In genomic region chr1:6427445-6428390, GRCh38 we compare ENCODE assay signal across 18 cellular contexts. TPM values are rescaled to one million over a fixed set of nuclear protein-coding genes. Genes with fewer than 3 reads are reported as not detected.
A peak's percentile ranks its signal among the peaks of the same experiment; 100 is the strongest.
DNase-seq lines count a peak whose midpoint lies in the region; ATAC-seq, FAIRE-seq and TF ChIP-seq lines count a peak whose summit lies in the region.
"Had no signal": no experiment of that assay in that cellular context is flagged by ENCODE, and none has a peak within 500 bp of the region (broad histone marks: within the 10 kb centered on the region; RNA-seq: fewer than 3 reads in every experiment).

No MANE protein-coding gene starts in this region.

- DNase-seq in DMS79 treated with DMSO at 0.1 percent for 48 hours (lab: John Stamatoyannopoulos, UW) = peak; percentile 84
- peak; percentile 55 for DNase-seq in LNCaP clone FGC (ENCODE audit: low read depth)
- no peak for DNase-seq in bronchial epithelial cell (ENCODE audit: low read depth)
- no peak for DNase-seq in neuronal stem cell (ENCODE audit: low spot score)
- no peak for DNase-seq in HepG2 (ENCODE audit: low spot score)
- no peak for DNase-seq in GM23338 (ENCODE audit: low spot score)
- DNase-seq: activated gamma-delta T cell; head of caudate nucleus; HFFc6; NCI-H1417 treated with DMSO at 0.1 percent for 48 hours; NCI-H526; stimulated activated CD4-positive, alpha-beta T cell treated with anti-CD3 and anti-CD28 coated beads, Interleukin-2, amount 100 ng/mL, for 24 hours; T-cell had no signal

- 0 out of 2 replicates have a peak, but pooled peaks cover 12% of the 10 kb centered on the region for H3F3A ChIP-seq in GM23338 (replicated peaks; ENCODE audit: low read depth)

- peaks cover 5 to 12% of the 10 kb centered on the region in 2 donors for H3K4me1 ChIP-seq in neuronal stem cell (ENCODE audit: control insufficient read depth in 2 of 2, insufficient read depth in 1 of 2, low read depth in 1 of 2, low read length in 2 of 2)
- H3K4me1 ChIP-seq in HepG2 (ENCODE audit: insufficient read depth, low read length) = peaks cover 44% of the 10 kb centered on the region
- H3K4me1 ChIP-seq in GM23338 (ENCODE audit: insufficient read depth) = no peaks in the 10 kb centered on the region; the same call in 1 of the 2 replicates

- peak overlapping the region; percentile 62 for H3K23ac ChIP-seq in neuronal stem cell (ENCODE audit: low read depth, low read length, poor library complexity)

- H3K79me2 ChIP-seq in HepG2 (ENCODE audit: insufficient read depth, low read length) (no peaks in the 10 kb centered on the region), GM23338 (replicated peaks; ENCODE audit: insufficient read depth) (no peaks in the 10 kb centered on the region)

- no peaks in the 10 kb centered on the region for H3K36me3 Mint-ChIP-seq in GM23338 (ENCODE audit: low read depth)
- H3K36me3 Mint-ChIP-seq: T-cell had no signal

- H2AFZ ChIP-seq in neuronal stem cell (ENCODE audit: low read length) (no peak overlapping the region), HepG2 (ENCODE audit: low read length) (no peak overlapping the region), GM23338 (no peak overlapping the region)

- no peak overlapping the region for H4K91ac ChIP-seq in neuronal stem cell (ENCODE audit: low read depth, low read length, poor library complexity)

- peak overlapping the region; percentile 68 for H3K4ac ChIP-seq in neuronal stem cell (ENCODE audit: low read length)

- no peak overlapping the region for H2BK120ac ChIP-seq in neuronal stem cell (ENCODE audit: low read depth, low read length)

- no peak overlapping the region for H3K4me3 ChIP-seq in LNCaP clone FGC (ENCODE audit: low read depth, low read length)
- H3K4me3 ChIP-seq in bronchial epithelial cell (ENCODE audit: low read depth, low read length) = no peak overlapping the region
- no peak overlapping the region for H3K4me3 ChIP-seq in neuronal stem cell (ENCODE audit: low read length in 2 of 2)
- H3K4me3 ChIP-seq in HepG2 (replicated peaks in 1 of 3; ENCODE audit: insufficient read depth in 1 of 3, low read depth in 2 of 3, low read length in 3 of 3) = no peak overlapping the region
- H3K4me3 ChIP-seq in GM23338 = no peak overlapping the region
- H3K4me3 ChIP-seq: coronary artery, esophagus muscularis mucosa had no signal

- H3K9ac ChIP-seq in neuronal stem cell (ENCODE audit: low read depth, low read length, poor library complexity) = peak overlapping the region; percentile 15
- H3K9ac ChIP-seq in HepG2 (ENCODE audit: insufficient read depth, low read depth, low read length) = no peak overlapping the region

- BruUV-seq in HepG2 (replicated peaks; lab: Mats Ljungman, UMichigan) = no TSS peak

- H3K9me3 Mint-ChIP-seq in GM23338 = no peaks in the 10 kb centered on the region
- H3K9me3 Mint-ChIP-seq: HFFc6, T-cell had no signal

- no peaks in the 10 kb centered on the region for H3K9me3 ChIP-seq in neuronal stem cell (replicated peaks in 1 of 2; ENCODE audit: control insufficient read depth in 2 of 2, insufficient read depth in 1 of 2, low read depth in 1 of 2, low read length in 2 of 2)
- no peaks in the 10 kb centered on the region for H3K9me3 ChIP-seq in HepG2 (ENCODE audit: low read length)
- H3K9me3 ChIP-seq: esophagus muscularis mucosa, neutrophil had no signal

- intact Hi-C loops in HepG2 (cut with micrococcal nuclease; ENCODE audit: unreplicated experiment) = no loop called here

- H3K4me2 ChIP-seq in neuronal stem cell (ENCODE audit: insufficient read depth, low read length, poor library complexity, severe bottlenecking) = no peak overlapping the region
- H3K4me2 ChIP-seq in HepG2 (ENCODE audit: low read depth, low read length) = no peak overlapping the region
- no peak overlapping the region for H3K4me2 ChIP-seq in GM23338

- peak overlapping the region; percentile 65 for H2BK12ac ChIP-seq in neuronal stem cell (ENCODE audit: low read length)

- TF ChIP-seq CTCF in LNCaP clone FGC (IDR thresholded peaks at IDR 0.05; ENCODE audit: control insufficient read depth, extremely low read depth, insufficient read depth) (no peak), bronchial epithelial cell (IDR thresholded peaks at IDR 0.05; ENCODE audit: insufficient read depth, low read length, severe bottlenecking) (no peak), HepG2 (CRISPR knock-in tag; IDR thresholded peaks at IDR 0.05) (no peak), GM23338 (conservative IDR thresholded peaks at IDR 0.05; ENCODE audit: low read depth in 2 of 2) (no peak)

- peaks cover 57% of the 10 kb centered on the region for H3K27me3 Mint-ChIP-seq in GM23338 (ENCODE audit: insufficient read depth, low read depth, poor library complexity)

- H3K36me3 ChIP-seq in bronchial epithelial cell (ENCODE audit: control insufficient read depth, insufficient read depth, low read length) = no peaks in the 10 kb centered on the region
- H3K36me3 ChIP-seq in neuronal stem cell (replicated peaks in 1 of 2; ENCODE audit: control insufficient read depth in 2 of 2, insufficient read depth in 2 of 2, low read length in 2 of 2) = no peaks in the 10 kb centered on the region
- H3K36me3 ChIP-seq in HepG2 (replicated peaks in 1 of 2; ENCODE audit: control insufficient read depth in 1 of 2, insufficient read depth in 2 of 2, low read length in 2 of 2) = no peaks in the 10 kb centered on the region
- no peaks in the 10 kb centered on the region for H3K36me3 ChIP-seq in GM23338 (ENCODE audit: insufficient read depth)
- H3K36me3 ChIP-seq: esophagus muscularis mucosa, neutrophil had no signal

- H3K14ac ChIP-seq in neuronal stem cell (ENCODE audit: low read length) = peak overlapping the region; percentile 75

- TF ChIP-seq POLR2A in HepG2 (IDR thresholded peaks at IDR 0.05; ENCODE audit: insufficient read depth in 1 of 2, low read depth in 2 of 2, low read length in 2 of 2) = no peak

- H4K20me1 ChIP-seq in HepG2 (ENCODE audit: insufficient read depth, low read length) (no peaks in the 10 kb centered on the region; the same call in 1 of the 2 replicates), GM23338 (replicated peaks; ENCODE audit: insufficient read depth) (no peaks in the 10 kb centered on the region)

- peak overlapping the region; percentile 97 for H2BK15ac ChIP-seq in neuronal stem cell (ENCODE audit: low read length)

- H3K27me3 ChIP-seq in bronchial epithelial cell (ENCODE audit: control insufficient read depth, insufficient read depth, low read length) (no peaks in the 10 kb centered on the region), neuronal stem cell (ENCODE audit: control insufficient read depth in 3 of 3, insufficient read depth in 3 of 3, low read depth in 1 of 3, low read length in 3 of 3) (peaks cover 21 to 80% (median 42%) of the 10 kb centered on the region in 3 experiments), HepG2 (ENCODE audit: control insufficient read depth in 1 of 2, insufficient read depth in 2 of 2, low read length in 2 of 2) (peaks cover 35 to 76% of the 10 kb centered on the region in 2 experiments), GM23338 (ENCODE audit: insufficient read depth) (peaks cover 47% of the 10 kb centered on the region)

- peak overlapping the region; percentile 95 for H2AK5ac ChIP-seq in neuronal stem cell (ENCODE audit: low read depth, low read length)

- CTCF ChIA-PET in HepG2 (lab: Yijun Ruan, JAX; ENCODE audit: low intra/inter-chr PET ratio, low total read pairs) = no interaction called here

- no peak overlapping the region for H3K4me3 Mint-ChIP-seq in GM23338
- H3K4me3 Mint-ChIP-seq: HFFc6, T-cell had no signal

- H2BK5ac ChIP-seq in neuronal stem cell (ENCODE audit: low read length) = no peak overlapping the region

- peaks cover 2% of the 10 kb centered on the region for H3K79me1 ChIP-seq in neuronal stem cell (ENCODE audit: low read depth, low read length)

- POLR2A ChIA-PET in HepG2 (lab: Yijun Ruan, JAX) = no interaction called here

- H3K27ac ChIP-seq in neuronal stem cell (replicated peaks; ENCODE audit: low read length) (no peak overlapping the region), HepG2 (ENCODE audit: extremely low read length, insufficient read depth, low read length) (no peak overlapping the region), GM23338 (ENCODE audit: low read depth) (no peak overlapping the region)
- H3K27ac ChIP-seq: coronary artery, esophagus muscularis mucosa, neutrophil had no signal

- H4K8ac ChIP-seq in neuronal stem cell (ENCODE audit: low read depth, low read length) = no peak overlapping the region

- no peak for TF ChIP-seq RAD21 in HepG2 (CRISPR knock-in tag; IDR thresholded peaks at IDR 0.05)

- no peak for ATAC-seq in HepG2
- ATAC-seq in HG02981 (IDR thresholded peaks at IDR 0.05; ENCODE audit: unreplicated experiment) = no peak
- ATAC-seq in GM23338 = no peak
- ATAC-seq: sciatic nerve, T-cell had no signal

- no peak overlapping the region for H3K27ac Mint-ChIP-seq in GM23338
- H3K27ac Mint-ChIP-seq: HFFc6, T-cell had no signal

- peak overlapping the region; percentile 74 for H3K18ac ChIP-seq in neuronal stem cell (ENCODE audit: low read length)

- peaks cover 23% of the 10 kb centered on the region; the same call in 2 of the 3 replicates for H3K4me1 Mint-ChIP-seq in GM23338

- no peak for TF ChIP-seq EP300 in HepG2 (IDR thresholded peaks at IDR 0.05; ENCODE audit: low read depth in 2 of 2, low read length in 2 of 2)
- TF ChIP-seq EP300 in HepG2 (CRISPR knock-in tag; IDR thresholded peaks at IDR 0.05; ENCODE audit: borderline replicate concordance) = no peak

- H3K9me2 ChIP-seq in GM23338 (ENCODE audit: insufficient read depth) = no peaks in the 10 kb centered on the region

- FAIRE-seq in bronchial epithelial cell (lab: Jason Lieb, UNC) = peak; percentile 99
- no peak for FAIRE-seq in HepG2 (lab: Jason Lieb, UNC)

- no CpG with 5 or more reads among the region's 26 CpGs for WGBS in neuronal stem cell (ENCODE audit: extremely low coverage in 2 of 2, insufficient read length in 2 of 2, insufficient replicate concordance in 1 of 2), 2 donors
- 56% methylated on average over 3 of the region's 26 CpGs for WGBS in HepG2 (ENCODE audit: low lambda C conversion rate)

- in situ Hi-C loops in HepG2 (cut with HindIII; ENCODE audit: extremely low pct_ligation_motif_present, low pct_unique_long_range_greater_than_20kb) = no loop called here

RNA-seq across cellular contexts. Expression of gene ESPN, which starts 3.1 kb away (rescaled TPM):
- total RNA-seq in bronchial epithelial cell = 4.5 and 8.4 TPM in 2 replicates
- 3.5 TPM for polyA plus RNA-seq in neuronal stem cell (2013, experiment 1 of 2)
- polyA plus RNA-seq in neuronal stem cell (2013, experiment 2 of 2) = 3.6 TPM
- 38.5 and 48.6 TPM in 2 replicates for total RNA-seq in HepG2 (2016; rRNA removed; fragmentation: Illumina TruSeq; extraction: Trizol)
- 15.9 and 20.3 TPM in 2 replicates for total RNA-seq in HepG2 (2016; cell fraction: cytosol; rRNA removed; fragmentation: Illumina TruSeq; extraction: Trizol; ENCODE audit: low read depth)
- 39.4 and 50.9 TPM in 2 replicates for total RNA-seq in HepG2 (2016; cell fraction: insoluble cytoplasmic fraction; rRNA removed; fragmentation: Illumina TruSeq; extraction: Trizol)
- 30.5 and 39.8 TPM in 2 replicates for total RNA-seq in HepG2 (2016; cell fraction: membrane; rRNA removed; fragmentation: Illumina TruSeq; extraction: Trizol)
- total RNA-seq in HepG2 (2016; cell fraction: nucleus; rRNA removed; fragmentation: Illumina TruSeq; extraction: Trizol) = 25.3 and 27.5 TPM in 2 replicates
- polyA plus RNA-seq in HepG2 (2011; rRNA removed) = 54.2 and 70.4 TPM in 2 replicates
- polyA plus RNA-seq in HepG2 (2011; cell fraction: cytosol; rRNA removed) = 65.1 and 100 TPM in 2 replicates
- polyA plus RNA-seq in HepG2 (2011; cell fraction: nucleus; rRNA removed) = 169 and 184 TPM in 2 replicates
- polyA plus RNA-seq in HepG2 (2012) = 112 and 113 TPM in 2 replicates
- 30.4 and 34.2 TPM in 2 replicates for polyA plus RNA-seq in HepG2 (2016; cell fraction: cytosol; fragmentation: Illumina TruSeq; extraction: Trizol; ENCODE audit: low read depth)
- 72.8 and 91.0 TPM in 2 replicates for polyA plus RNA-seq in HepG2 (2016; cell fraction: insoluble cytoplasmic fraction; fragmentation: Illumina TruSeq; extraction: Trizol; ENCODE audit: low read depth)
- polyA plus RNA-seq in HepG2 (2016; cell fraction: membrane; fragmentation: Illumina TruSeq; extraction: Trizol; ENCODE audit: low read depth) = 46.8 and 50.8 TPM in 2 replicates
- polyA plus RNA-seq in HepG2 (2016; cell fraction: nucleus; fragmentation: Illumina TruSeq; extraction: Trizol; ENCODE audit: insufficient read depth, low read depth) = 64.4 and 66.2 TPM in 2 replicates
- polyA minus RNA-seq in HepG2 (2011; rRNA and poly(A)+ RNA removed; ENCODE audit: low replicate concordance) = 1.7 and 92.7 TPM in 2 replicates
- 102 and 107 TPM in 2 replicates for polyA minus RNA-seq in HepG2 (2011; cell fraction: cytosol; rRNA and poly(A)+ RNA removed)
- polyA minus RNA-seq in HepG2 (2011; cell fraction: nucleus; rRNA and poly(A)+ RNA removed) = 35.1 and 39.9 TPM in 2 replicates
- 12.7 and 13.6 TPM in 2 replicates for total RNA-seq in GM23338 (2014; rRNA removed; shearing (Covaris generic))
- polyA plus RNA-seq in GM23338 (2016; fragmentation: Nextera tagmentation; extraction: Ambion mirVana) = 12.2 and 13.5 TPM in 2 replicates
- total RNA-seq: HFFc6 had no signal

RNA-seq across cellular contexts. Expression of gene HES2, which starts 8.0 kb away (rescaled TPM):
- total RNA-seq in bronchial epithelial cell (98.1 and 116 TPM in 2 replicates), HepG2 (2016; rRNA removed; fragmentation: Illumina TruSeq; extraction: Trizol) (0.10 and 0.11 TPM in 2 replicates)
- 0.26 TPM for polyA plus RNA-seq in neuronal stem cell (2013, experiment 1 of 2)
- polyA plus RNA-seq in neuronal stem cell (2013, experiment 2 of 2) = 0.22 TPM
- 0.30 TPM in 1 of 2 replicates, not detected in the other for total RNA-seq in HepG2 (2016; cell fraction: cytosol; rRNA removed; fragmentation: Illumina TruSeq; extraction: Trizol; ENCODE audit: low read depth)
- total RNA-seq in HepG2 (2016; cell fraction: insoluble cytoplasmic fraction; rRNA removed; fragmentation: Illumina TruSeq; extraction: Trizol) = 0.11 and 0.13 TPM in 2 replicates
- total RNA-seq in HepG2 (2016; cell fraction: membrane; rRNA removed; fragmentation: Illumina TruSeq; extraction: Trizol) = 0.07 and 0.28 TPM in 2 replicates
- total RNA-seq in HepG2 (2016; cell fraction: nucleus; rRNA removed; fragmentation: Illumina TruSeq; extraction: Trizol) = 0.12 TPM in 1 of 2 replicates, not detected in the other
- polyA plus RNA-seq in HepG2 (2011; rRNA removed) (0.13 and 0.17 TPM in 2 replicates), GM23338 (2016; fragmentation: Nextera tagmentation; extraction: Ambion mirVana) (1.1 and 2.1 TPM in 2 replicates)
- 0.09 and 0.15 TPM in 2 replicates for polyA plus RNA-seq in HepG2 (2011; cell fraction: cytosol; rRNA removed)
- polyA plus RNA-seq in HepG2 (2011; cell fraction: nucleus; rRNA removed) = 0.06 and 0.10 TPM in 2 replicates
- polyA plus RNA-seq in HepG2 (2012) = not detected in 2 replicates
- polyA plus RNA-seq in HepG2 (2016; cell fraction: cytosol; fragmentation: Illumina TruSeq; extraction: Trizol; ENCODE audit: low read depth) = not detected in 2 replicates
- 0.05 TPM in 1 of 2 replicates, not detected in the other for polyA plus RNA-seq in HepG2 (2016; cell fraction: insoluble cytoplasmic fraction; fragmentation: Illumina TruSeq; extraction: Trizol; ENCODE audit: low read depth)
- 0.03 TPM in 1 of 2 replicates, not detected in the other for polyA plus RNA-seq in HepG2 (2016; cell fraction: membrane; fragmentation: Illumina TruSeq; extraction: Trizol; ENCODE audit: low read depth)
- 0.11 and 0.14 TPM in 2 replicates for polyA plus RNA-seq in HepG2 (2016; cell fraction: nucleus; fragmentation: Illumina TruSeq; extraction: Trizol; ENCODE audit: insufficient read depth, low read depth)
- 0.02 and 1.8 TPM in 2 replicates for polyA minus RNA-seq in HepG2 (2011; rRNA and poly(A)+ RNA removed; ENCODE audit: low replicate concordance)
- polyA minus RNA-seq in HepG2 (2011; cell fraction: cytosol; rRNA and poly(A)+ RNA removed) = not detected in 2 replicates
- 0.25 TPM in 1 of 2 replicates, not detected in the other for polyA minus RNA-seq in HepG2 (2011; cell fraction: nucleus; rRNA and poly(A)+ RNA removed)
- 1.2 and 1.6 TPM in 2 replicates for total RNA-seq in GM23338 (2014; rRNA removed; shearing (Covaris generic))
- total RNA-seq: esophagus muscularis mucosa, sciatic nerve had no signal

RNA-seq across cellular contexts. Expression of gene ACOT7, which starts 34.2 kb away (rescaled TPM):
- total RNA-seq in bronchial epithelial cell = 88.1 and 89.8 TPM in 2 replicates
- 83.2 TPM for polyA plus RNA-seq in neuronal stem cell (2013, experiment 1 of 2)
- polyA plus RNA-seq in neuronal stem cell (2013, experiment 2 of 2) = 81.2 TPM
- 33.0 and 43.2 TPM in 2 replicates for total RNA-seq in HepG2 (2016; rRNA removed; fragmentation: Illumina TruSeq; extraction: Trizol)
- total RNA-seq in HepG2 (2016; cell fraction: cytosol; rRNA removed; fragmentation: Illumina TruSeq; extraction: Trizol; ENCODE audit: low read depth) = 11.5 and 12.1 TPM in 2 replicates
- 34.5 and 39.6 TPM in 2 replicates for total RNA-seq in HepG2 (2016; cell fraction: insoluble cytoplasmic fraction; rRNA removed; fragmentation: Illumina TruSeq; extraction: Trizol)
- total RNA-seq in HepG2 (2016; cell fraction: membrane; rRNA removed; fragmentation: Illumina TruSeq; extraction: Trizol) = 19.5 and 22.7 TPM in 2 replicates
- 16.0 and 18.3 TPM in 2 replicates for total RNA-seq in HepG2 (2016; cell fraction: nucleus; rRNA removed; fragmentation: Illumina TruSeq; extraction: Trizol)
- 47.6 and 55.8 TPM in 2 replicates for polyA plus RNA-seq in HepG2 (2011; rRNA removed)
- 41.0 and 59.2 TPM in 2 replicates for polyA plus RNA-seq in HepG2 (2011; cell fraction: cytosol; rRNA removed)
- 29.4 and 30.1 TPM in 2 replicates for polyA plus RNA-seq in HepG2 (2011; cell fraction: nucleus; rRNA removed)
- 30.1 and 36.4 TPM in 2 replicates for polyA plus RNA-seq in HepG2 (2012)
- 25.5 and 27.1 TPM in 2 replicates for polyA plus RNA-seq in HepG2 (2016; cell fraction: cytosol; fragmentation: Illumina TruSeq; extraction: Trizol; ENCODE audit: low read depth)
- polyA plus RNA-seq in HepG2 (2016; cell fraction: insoluble cytoplasmic fraction; fragmentation: Illumina TruSeq; extraction: Trizol; ENCODE audit: low read depth) = 80.5 and 96.2 TPM in 2 replicates
- 36.8 and 37.9 TPM in 2 replicates for polyA plus RNA-seq in HepG2 (2016; cell fraction: membrane; fragmentation: Illumina TruSeq; extraction: Trizol; ENCODE audit: low read depth)
- 47.6 and 48.4 TPM in 2 replicates for polyA plus RNA-seq in HepG2 (2016; cell fraction: nucleus; fragmentation: Illumina TruSeq; extraction: Trizol; ENCODE audit: insufficient read depth, low read depth)
- 55.4 and 66.9 TPM in 2 replicates for polyA minus RNA-seq in HepG2 (2011; rRNA and poly(A)+ RNA removed; ENCODE audit: low replicate concordance)
- polyA minus RNA-seq in HepG2 (2011; cell fraction: cytosol; rRNA and poly(A)+ RNA removed) = 14.3 and 18.7 TPM in 2 replicates
- 8.0 and 8.6 TPM in 2 replicates for polyA minus RNA-seq in HepG2 (2011; cell fraction: nucleus; rRNA and poly(A)+ RNA removed)
- 167 and 172 TPM in 2 replicates for total RNA-seq in GM23338 (2014; rRNA removed; shearing (Covaris generic))
- polyA plus RNA-seq in GM23338 (2016; fragmentation: Nextera tagmentation; extraction: Ambion mirVana) = 169 TPM in 2 replicates

RNA-seq across cellular contexts. Expression of gene TNFRSF25, which starts 38.3 kb away (rescaled TPM):
- total RNA-seq in bronchial epithelial cell (20.5 and 30.3 TPM in 2 replicates), HepG2 (2016; rRNA removed; fragmentation: Illumina TruSeq; extraction: Trizol) (0.55 and 1.5 TPM in 2 replicates)
- 14.5 TPM for polyA plus RNA-seq in neuronal stem cell (2013, experiment 1 of 2)
- polyA plus RNA-seq in neuronal stem cell (2013, experiment 2 of 2) = 14.1 TPM
- 0.40 and 0.44 TPM in 2 replicates for total RNA-seq in HepG2 (2016; cell fraction: cytosol; rRNA removed; fragmentation: Illumina TruSeq; extraction: Trizol; ENCODE audit: low read depth)
- total RNA-seq in HepG2 (2016; cell fraction: insoluble cytoplasmic fraction; rRNA removed; fragmentation: Illumina TruSeq; extraction: Trizol) = 0.13 and 0.97 TPM in 2 replicates
- 0.34 and 0.37 TPM in 2 replicates for total RNA-seq in HepG2 (2016; cell fraction: membrane; rRNA removed; fragmentation: Illumina TruSeq; extraction: Trizol)
- total RNA-seq in HepG2 (2016; cell fraction: nucleus; rRNA removed; fragmentation: Illumina TruSeq; extraction: Trizol) = 1.5 and 1.6 TPM in 2 replicates
- polyA plus RNA-seq in HepG2 (2011; rRNA removed) (1.4 and 1.6 TPM in 2 replicates), GM23338 (2016; fragmentation: Nextera tagmentation; extraction: Ambion mirVana) (13.6 and 15.2 TPM in 2 replicates)
- polyA plus RNA-seq in HepG2 (2011; cell fraction: cytosol; rRNA removed) = 0.47 and 0.64 TPM in 2 replicates
- 18.5 and 21.8 TPM in 2 replicates for polyA plus RNA-seq in HepG2 (2011; cell fraction: nucleus; rRNA removed)
- polyA plus RNA-seq in HepG2 (2012) = 3.9 and 4.6 TPM in 2 replicates
- polyA plus RNA-seq in HepG2 (2016; cell fraction: cytosol; fragmentation: Illumina TruSeq; extraction: Trizol; ENCODE audit: low read depth) = 0.43 TPM in 1 of 2 replicates, not detected in the other
- 0.17 and 0.44 TPM in 2 replicates for polyA plus RNA-seq in HepG2 (2016; cell fraction: insoluble cytoplasmic fraction; fragmentation: Illumina TruSeq; extraction: Trizol; ENCODE audit: low read depth)
- polyA plus RNA-seq in HepG2 (2016; cell fraction: membrane; fragmentation: Illumina TruSeq; extraction: Trizol; ENCODE audit: low read depth) = 0.17 TPM in 1 of 2 replicates, not detected in the other
- polyA plus RNA-seq in HepG2 (2016; cell fraction: nucleus; fragmentation: Illumina TruSeq; extraction: Trizol; ENCODE audit: insufficient read depth, low read depth) = 5.2 and 7.0 TPM in 2 replicates
- polyA minus RNA-seq in HepG2 (2011; rRNA and poly(A)+ RNA removed; ENCODE audit: low replicate concordance) = 0.68 and 1.8 TPM in 2 replicates
- polyA minus RNA-seq in HepG2 (2011; cell fraction: cytosol; rRNA and poly(A)+ RNA removed) = not detected in 2 replicates
- polyA minus RNA-seq in HepG2 (2011; cell fraction: nucleus; rRNA and poly(A)+ RNA removed) = 1.3 and 1.9 TPM in 2 replicates
- 25.3 and 26.3 TPM in 2 replicates for total RNA-seq in GM23338 (2014; rRNA removed; shearing (Covaris generic))

Comparison
In these comparisons a context has a peak if more than half of its experiments do, and no peak if none do; other contexts are left out.
1. DNase-seq: peak in DMS79 treated with DMSO at 0.1 percent for 48 hours (single experiment) and LNCaP clone FGC (single experiment); none in bronchial epithelial cell (single experiment), neuronal stem cell (single experiment), HepG2 (single experiment) and GM23338 (single experiment).
2. RNA of gene HES2, which starts 8.0 kb away (total RNA-seq): 98.1 to 116 TPM in bronchial epithelial cell; 1.2 to 1.6 TPM in GM23338 and 0.07 to 0.30 TPM in HepG2; every median in the first group is over 10 times any median in the second.